ENCODE assay signal across 2 cellular contexts in the genomic region with DNA sequence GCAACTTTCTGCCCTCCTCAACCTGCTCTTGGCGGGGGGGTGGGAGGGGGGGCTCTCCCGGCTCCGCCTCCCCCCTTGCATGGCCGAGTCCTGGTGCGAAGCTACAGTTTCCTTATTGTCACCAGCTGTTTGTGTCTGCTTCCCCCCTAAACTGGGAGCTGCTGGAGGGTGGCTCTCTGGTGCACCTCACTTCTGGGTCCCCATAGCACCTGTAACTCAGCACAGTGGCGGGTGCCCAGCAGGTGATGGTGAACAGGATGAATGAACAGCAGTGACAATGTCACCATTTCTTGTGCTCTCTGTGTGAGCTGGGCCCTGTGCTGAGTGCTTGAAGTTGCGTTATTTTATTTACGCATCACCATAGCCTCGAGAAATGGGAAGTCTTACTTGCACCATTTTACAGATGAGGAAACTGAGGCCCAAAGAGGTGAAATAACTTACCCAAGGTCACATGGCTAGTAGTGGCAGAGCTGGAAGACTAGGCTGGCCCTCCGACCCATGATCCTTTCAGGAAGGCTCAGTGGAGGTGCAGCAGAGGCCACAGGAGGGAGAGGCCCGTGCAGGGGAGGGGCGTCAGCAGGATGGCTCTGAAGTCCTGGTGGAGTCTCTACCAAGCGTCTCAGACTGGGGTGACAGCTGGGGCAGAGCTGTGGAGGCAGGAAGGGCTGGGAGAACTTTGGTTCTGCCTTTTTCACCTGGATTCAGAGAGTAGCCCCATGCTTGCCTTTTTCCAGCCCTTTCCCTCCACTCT.
TF ChIP-seq lines count a peak whose summit lies in the region.

No MANE protein-coding gene starts in this region.

TF ChIP-seq in SK-N-SH, 30 proteins besides CTCF, POLR2A, EP300 and RAD21 (continued from another document):
- TF ChIP-seq, protein P1, sequence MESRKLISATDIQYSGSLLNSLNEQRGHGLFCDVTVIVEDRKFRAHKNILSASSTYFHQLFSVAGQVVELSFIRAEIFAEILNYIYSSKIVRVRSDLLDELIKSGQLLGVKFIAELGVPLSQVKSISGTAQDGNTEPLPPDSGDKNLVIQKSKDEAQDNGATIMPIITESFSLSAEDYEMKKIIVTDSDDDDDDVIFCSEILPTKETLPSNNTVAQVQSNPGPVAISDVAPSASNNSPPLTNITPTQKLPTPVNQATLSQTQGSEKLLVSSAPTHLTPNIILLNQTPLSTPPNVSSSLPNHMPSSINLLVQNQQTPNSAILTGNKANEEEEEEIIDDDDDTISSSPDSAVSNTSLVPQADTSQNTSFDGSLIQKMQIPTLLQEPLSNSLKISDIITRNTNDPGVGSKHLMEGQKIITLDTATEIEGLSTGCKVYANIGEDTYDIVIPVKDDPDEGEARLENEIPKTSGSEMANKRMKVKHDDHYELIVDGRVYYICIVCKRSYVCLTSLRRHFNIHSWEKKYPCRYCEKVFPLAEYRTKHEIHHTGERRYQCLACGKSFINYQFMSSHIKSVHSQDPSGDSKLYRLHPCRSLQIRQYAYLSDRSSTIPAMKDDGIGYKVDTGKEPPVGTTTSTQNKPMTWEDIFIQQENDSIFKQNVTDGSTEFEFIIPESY (IDR thresholded peaks at IDR 0.05; ENCODE audit: borderline replicate concordance, low read depth): no peak
- TF ChIP-seq FOXM1 (IDR thresholded peaks at IDR 0.05; ENCODE audit: low read depth) (no peak), FOXJ3 (CRISPR knock-in tag; IDR thresholded peaks at IDR 0.05) (no peak), RCOR1 (IDR thresholded peaks at IDR 0.05; ENCODE audit: low read length) (no peak), ELF1 (IDR thresholded peaks at IDR 0.05) (no peak), GATA2 (CRISPR knock-in tag; IDR thresholded peaks at IDR 0.05) (no peak), RXRA (IDR thresholded peaks at IDR 0.05; ENCODE audit: borderline replicate concordance, low read depth) (no peak)
- TF ChIP-seq, protein P2, sequence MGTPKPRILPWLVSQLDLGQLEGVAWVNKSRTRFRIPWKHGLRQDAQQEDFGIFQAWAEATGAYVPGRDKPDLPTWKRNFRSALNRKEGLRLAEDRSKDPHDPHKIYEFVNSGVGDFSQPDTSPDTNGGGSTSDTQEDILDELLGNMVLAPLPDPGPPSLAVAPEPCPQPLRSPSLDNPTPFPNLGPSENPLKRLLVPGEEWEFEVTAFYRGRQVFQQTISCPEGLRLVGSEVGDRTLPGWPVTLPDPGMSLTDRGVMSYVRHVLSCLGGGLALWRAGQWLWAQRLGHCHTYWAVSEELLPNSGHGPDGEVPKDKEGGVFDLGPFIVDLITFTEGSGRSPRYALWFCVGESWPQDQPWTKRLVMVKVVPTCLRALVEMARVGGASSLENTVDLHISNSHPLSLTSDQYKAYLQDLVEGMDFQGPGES (IDR thresholded peaks at IDR 0.05; ENCODE audit: low read depth, low read length): no peak

TF ChIP-seq in SK-N-SH treated with all-trans-retinoic acid at 6 μM for 48 hours, 23 proteins besides CTCF, POLR2A, EP300 and RAD21 (continued from another document):
- TF ChIP-seq, protein P3, sequence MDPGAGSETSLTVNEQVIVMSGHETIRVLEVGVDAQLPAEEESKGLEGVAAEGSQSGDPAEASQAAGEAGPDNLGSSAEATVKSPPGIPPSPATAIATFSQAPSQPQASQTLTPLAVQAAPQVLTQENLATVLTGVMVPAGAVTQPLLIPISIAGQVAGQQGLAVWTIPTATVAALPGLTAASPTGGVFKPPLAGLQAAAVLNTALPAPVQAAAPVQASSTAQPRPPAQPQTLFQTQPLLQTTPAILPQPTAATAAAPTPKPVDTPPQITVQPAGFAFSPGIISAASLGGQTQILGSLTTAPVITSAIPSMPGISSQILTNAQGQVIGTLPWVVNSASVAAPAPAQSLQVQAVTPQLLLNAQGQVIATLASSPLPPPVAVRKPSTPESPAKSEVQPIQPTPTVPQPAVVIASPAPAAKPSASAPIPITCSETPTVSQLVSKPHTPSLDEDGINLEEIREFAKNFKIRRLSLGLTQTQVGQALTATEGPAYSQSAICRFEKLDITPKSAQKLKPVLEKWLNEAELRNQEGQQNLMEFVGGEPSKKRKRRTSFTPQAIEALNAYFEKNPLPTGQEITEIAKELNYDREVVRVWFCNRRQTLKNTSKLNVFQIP (CRISPR knock-in tag; IDR thresholded peaks at IDR 0.05; ENCODE audit: borderline replicate concordance, low read depth): no peak
- no peak for TF ChIP-seq TCF4 (CRISPR knock-in tag; IDR thresholded peaks at IDR 0.05; ENCODE audit: borderline replicate concordance)
